ENCODE assay signal across 1 cellular context in genomic region chr6:44531447-44532015, GRCh38.
TF ChIP-seq lines count a peak whose summit lies in the region.

No MANE protein-coding gene starts in this region.

TF ChIP-seq in GM23338, 12 proteins besides CTCF, POLR2A, EP300 and RAD21 (continued from another document):
- no peak for TF ChIP-seq REST (IDR thresholded peaks at IDR 0.05; ENCODE audit: unreplicated experiment)
- no peak for TF ChIP-seq ZNF114 (CRISPR knock-in tag; IDR thresholded peaks at IDR 0.05)
- TF ChIP-seq STAT1 (IDR thresholded peaks at IDR 0.05; ENCODE audit: unreplicated experiment): no peak
- no peak for TF ChIP-seq EZH2 (IDR thresholded peaks at IDR 0.05; ENCODE audit: low read depth, unreplicated experiment)
TF ChIP-seq in GM23338: peak in this region for 0.
